ENCODE assay signal across 16 cellular contexts in the genomic region with DNA sequence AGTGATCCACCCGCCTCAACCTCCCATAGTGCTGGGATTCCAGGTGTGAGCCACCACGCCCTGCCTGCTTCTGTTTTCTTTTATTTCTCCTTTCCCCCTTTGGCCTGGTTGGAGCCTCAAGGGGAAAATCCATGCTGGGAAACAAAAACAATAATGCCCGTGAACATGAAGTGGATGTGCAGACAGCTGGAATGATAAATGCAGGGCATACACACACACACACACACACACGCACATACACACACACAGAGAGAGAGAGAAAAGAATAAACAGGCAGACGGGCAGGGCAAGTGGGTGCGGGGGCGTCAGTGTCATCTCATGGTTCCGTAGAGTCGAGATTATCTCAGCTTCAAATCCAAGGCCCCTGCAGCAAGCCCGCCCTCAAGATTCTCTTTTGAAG. TPM values are rescaled to one million over a fixed set of nuclear protein-coding genes. Genes with fewer than 3 reads are reported as not detected.
DNase-seq lines count a peak whose midpoint lies in the region; ATAC-seq and TF ChIP-seq lines count a peak whose summit lies in the region.
"Had no signal": no experiment of that assay in that cellular context is flagged by ENCODE, and none has a peak within 500 bp of the region (broad histone marks: within the 10 kb centered on the region; RNA-seq: fewer than 3 reads in every experiment).

No MANE protein-coding gene starts in this region.

- DNase-seq in right atrium auricular region (ENCODE audit: low spot score), result no peak
- no peak for DNase-seq in left cardiac atrium
- no peak for DNase-seq in uterus
- DNase-seq in NCI-H1436 (lab: John Stamatoyannopoulos, UW), result no peak
- DNase-seq in mucosa of gallbladder (ENCODE audit: low spot score), result no peak
- DNase-seq: activated CD8-positive, alpha-beta memory T cell treated with anti-CD3 and anti-CD28 coated beads, Interleukin-2, amount 10 ng/mL, durations not matched to agents 7 days and 5 days; glutamatergic neuron; naive B cell; NCI-H1048; NCI-H526; retina; T1000 had no signal

- H3K4me1 Mint-ChIP-seq in activated naive CD8-positive, alpha-beta T cell (ENCODE audit: low read depth), result peaks cover 41% of the 10 kb centered on the region

- peak overlapping the region; percentile 84 for H3K9ac ChIP-seq in skeletal muscle satellite cell (ENCODE audit: low read depth, low read length)

- peak overlapping the region; percentile 83 for H3K27ac Mint-ChIP-seq in activated naive CD8-positive, alpha-beta T cell
- H3K27ac Mint-ChIP-seq: activated CD8-positive, alpha-beta memory T cell treated with anti-CD3 and anti-CD28 coated beads, Interleukin-2, amount 10 ng/mL, durations not matched to agents 7 days and 5 days had no signal

- no peaks in the 10 kb centered on the region for H3K9me3 Mint-ChIP-seq in activated naive CD8-positive, alpha-beta T cell (ENCODE audit: low read depth)
- H3K9me3 Mint-ChIP-seq: naive B cell had no signal

- intact Hi-C loops in left cardiac atrium (cut with DNase I), result loop anchor here in 1 of 2 donors (2.0 kb wide), 1 partner anchor 14 kb away; no protein-coding TSS in a partner anchor
- intact Hi-C loops in uterus (cut with DNase I; ENCODE audit: low total_unique reads), result no loop called here

- H3K36me3 ChIP-seq in right atrium auricular region (no peaks in the 10 kb centered on the region), skeletal muscle satellite cell (ENCODE audit: insufficient read depth, low read length) (no peaks in the 10 kb centered on the region), uterus (no peaks in the 10 kb centered on the region)

- TF ChIP-seq CTCF in right atrium auricular region (IDR thresholded peaks at IDR 0.05), result no peak
- TF ChIP-seq CTCF in uterus (IDR thresholded peaks at IDR 0.05), result no peak

- H3K27me3 Mint-ChIP-seq in activated naive CD8-positive, alpha-beta T cell, result no peaks in the 10 kb centered on the region
- H3K27me3 Mint-ChIP-seq: activated CD8-positive, alpha-beta memory T cell treated with anti-CD3 and anti-CD28 coated beads, Interleukin-2, amount 10 ng/mL, durations not matched to agents 7 days and 5 days had no signal

- TF ChIP-seq POLR2A in uterus (IDR thresholded peaks at IDR 0.05), result no peak

- peak overlapping the region; percentile 94 to 96 for H3K27ac ChIP-seq in right atrium auricular region
- H3K27ac ChIP-seq in uterus, result peak overlapping the region; percentile 96 to 97
- H3K27ac ChIP-seq: RWPE1 had no signal

- H3K4me3 ChIP-seq in right atrium auricular region (no peak overlapping the region), skeletal muscle satellite cell (ENCODE audit: low read length) (no peak overlapping the region), uterus (no peak overlapping the region)

- H3K4me1 ChIP-seq in right atrium auricular region (peaks cover 0 to 46% of the 10 kb centered on the region in 2 donors), skeletal muscle satellite cell (ENCODE audit: control insufficient read depth, insufficient read depth, low read length) (peaks cover 48% of the 10 kb centered on the region), uterus (peaks cover 17 to 20% of the 10 kb centered on the region in 2 donors)

- no peaks in the 10 kb centered on the region for H3K36me3 Mint-ChIP-seq in activated naive CD8-positive, alpha-beta T cell
- H3K36me3 Mint-ChIP-seq: activated CD8-positive, alpha-beta memory T cell treated with anti-CD3 and anti-CD28 coated beads, Interleukin-2, amount 10 ng/mL, durations not matched to agents 7 days and 5 days; naive B cell had no signal

- H3K4me2 ChIP-seq in skeletal muscle satellite cell (ENCODE audit: low read length), result peak overlapping the region; percentile 37

- ATAC-seq in left cardiac atrium, result no peak
- ATAC-seq in GM18502 (IDR thresholded peaks at IDR 0.05; ENCODE audit: poor library complexity, unreplicated experiment), result no peak
- ATAC-seq: activated CD8-positive, alpha-beta memory T cell treated with anti-CD3 and anti-CD28 coated beads, Interleukin-2, amount 10 ng/mL, durations not matched to agents 7 days and 5 days had no signal

- H3K27me3 ChIP-seq in right atrium auricular region (no peaks in the 10 kb centered on the region), skeletal muscle satellite cell (ENCODE audit: control insufficient read depth, insufficient read depth, low read length) (no peaks in the 10 kb centered on the region), uterus (no peaks in the 10 kb centered on the region)

- H3K9me3 ChIP-seq in right atrium auricular region (no peaks in the 10 kb centered on the region), skeletal muscle satellite cell (replicated peaks; ENCODE audit: low read length) (no peaks in the 10 kb centered on the region), uterus (no peaks in the 10 kb centered on the region)

- peak overlapping the region; percentile 36 for H3K4me3 Mint-ChIP-seq in activated naive CD8-positive, alpha-beta T cell
- H3K4me3 Mint-ChIP-seq: activated CD8-positive, alpha-beta memory T cell treated with anti-CD3 and anti-CD28 coated beads, Interleukin-2, amount 10 ng/mL, durations not matched to agents 7 days and 5 days had no signal

RNA-seq across cellular contexts. Expression of gene PLEKHF1, which starts 4.4 kb away (rescaled TPM):
- total RNA-seq in right atrium auricular region, result 10 to 100 TPM; 32.4 to 86.3 TPM
- 10 to 100 TPM; 28.1 to 32.8 TPM for total RNA-seq in left cardiac atrium
- total RNA-seq in skeletal muscle satellite cell (2012; rRNA removed), result 17.5 and 23.1 TPM in 2 replicates
- total RNA-seq in uterus, result 10 to 100 TPM in 3 of 4 donors, 1 to 10 TPM in 1; 7.4 to 35.9 (median 19.7) TPM
- total RNA-seq in mucosa of gallbladder, result 15.7 TPM

RNA-seq across cellular contexts. Expression of gene C19orf12, which starts 54.2 kb away (rescaled TPM):
- total RNA-seq in right atrium auricular region (10 to 100 TPM; 47.9 to 61.4 TPM), left cardiac atrium (10 to 100 TPM; 48.2 to 52.0 TPM), uterus (10 to 100 TPM in 3 of 4 donors, 1 to 10 TPM in 1; 8.5 to 35.0 (median 31.5) TPM), mucosa of gallbladder (22.8 TPM)
- total RNA-seq in skeletal muscle satellite cell (2012; rRNA removed), result 19.9 and 21.8 TPM in 2 replicates

RNA-seq across cellular contexts. Expression of gene POP4, which starts 54.8 kb away (rescaled TPM):
- 10 to 100 TPM; 36.3 to 40.8 TPM for total RNA-seq in right atrium auricular region
- 10 to 100 TPM; 48.7 to 50.8 TPM for total RNA-seq in left cardiac atrium
- total RNA-seq in skeletal muscle satellite cell (2012; rRNA removed), result 85.9 and 96.5 TPM in 2 replicates
- total RNA-seq in uterus, result 10 to 100 TPM; 10.3 to 54.0 (median 36.4) TPM
- 66.9 TPM for total RNA-seq in mucosa of gallbladder
